Comparison of ENCODE assay signal across 10 cellular contexts in genomic region chr5:170483701-170484458, GRCh38. TPM values are rescaled to one million over a fixed set of nuclear protein-coding genes. Genes with fewer than 3 reads are reported as not detected.
DNase-seq lines count a peak whose midpoint lies in the region; ATAC-seq and TF ChIP-seq lines count a peak whose summit lies in the region.
"Had no signal": no experiment of that assay in that cellular context is flagged by ENCODE, and none has a peak within 500 bp of the region (broad histone marks: within the 10 kb centered on the region; RNA-seq: fewer than 3 reads in every experiment).

No MANE protein-coding gene starts in this region.

- H3K4me1 Mint-ChIP-seq in T-cell: peaks cover 0 to 6% (median 0%) of the 10 kb centered on the region in 3 donors
- no peaks in the 10 kb centered on the region for H3K4me1 Mint-ChIP-seq in stimulated activated naive CD8-positive, alpha-beta T cell treated with anti-CD3 and anti-CD28 coated beads, Interleukin-15, amount 100 ng/mL, for 72 hours

- no peaks in the 10 kb centered on the region for H3K36me3 Mint-ChIP-seq in T-cell

- H3K4me1 ChIP-seq in HEK293 (ENCODE audit: control insufficient read depth, insufficient read depth, low read length): no peaks in the 10 kb centered on the region; the same call in 1 of the 2 replicates

- H3K9me3 ChIP-seq in HEK293 (ENCODE audit: control insufficient read depth, insufficient read depth, low read depth, low read length): no peaks in the 10 kb centered on the region

- H3K4me3 ChIP-seq in HEK293 (ENCODE audit: low read depth, low read length): no peak overlapping the region
- H3K4me3 ChIP-seq: cardiac muscle cell, skin epidermis had no signal

- no peak overlapping the region for H3K27ac Mint-ChIP-seq in T-cell
- H3K27ac Mint-ChIP-seq in stimulated activated naive CD8-positive, alpha-beta T cell treated with anti-CD3 and anti-CD28 coated beads, Interleukin-15, amount 100 ng/mL, for 72 hours: no peak overlapping the region

- H3K4me3 Mint-ChIP-seq in T-cell: no peak overlapping the region
- H3K4me3 Mint-ChIP-seq in stimulated activated naive CD8-positive, alpha-beta T cell treated with anti-CD3 and anti-CD28 coated beads, Interleukin-15, amount 100 ng/mL, for 72 hours: no peak overlapping the region

- H3K27ac ChIP-seq in HEK293 (ENCODE audit: extremely low read depth, low read depth, low read length): no peak overlapping the region
- H3K27ac ChIP-seq: cardiac muscle cell, skin epidermis had no signal

- ATAC-seq in HG03097 (IDR thresholded peaks at IDR 0.05; ENCODE audit: low FRiP score, unreplicated experiment): no peak
- ATAC-seq in T-cell (replicated peaks in 1 of 4): no peak
- ATAC-seq in stimulated activated naive CD8-positive, alpha-beta T cell treated with anti-CD3 and anti-CD28 coated beads, Interleukin-15, amount 100 ng/mL, for 72 hours: no peak

- peak; percentile 59 for DNase-seq in DMS79 (lab: John Stamatoyannopoulos, UW)
- DNase-seq in SW480 (ENCODE audit: low spot score): peak; percentile 94
- peak; percentile 86 for DNase-seq in islet precursor cell
- no peak for DNase-seq in T-cell
- no peak for DNase-seq in stimulated activated naive CD8-positive, alpha-beta T cell treated with anti-CD3 and anti-CD28 coated beads, Interleukin-15, amount 100 ng/mL, for 72 hours
- no peak for DNase-seq in SW 1271 (lab: John Stamatoyannopoulos, UW)

- peaks cover 11 to 16% of the 10 kb centered on the region in 2 donors for H3K27me3 Mint-ChIP-seq in T-cell
- peaks cover 8% of the 10 kb centered on the region for H3K27me3 Mint-ChIP-seq in stimulated activated naive CD8-positive, alpha-beta T cell treated with anti-CD3 and anti-CD28 coated beads, Interleukin-15, amount 100 ng/mL, for 72 hours

- 0 out of 2 replicates have a peak, but pooled peaks have one; percentile 11 for TF ChIP-seq CTCF in HEK293 (tag by site-specific recombination; IDR thresholded peaks at IDR 0.05)

- H3K9me3 Mint-ChIP-seq in T-cell: no peaks in the 10 kb centered on the region
- H3K9me3 Mint-ChIP-seq in stimulated activated naive CD8-positive, alpha-beta T cell treated with anti-CD3 and anti-CD28 coated beads, Interleukin-15, amount 100 ng/mL, for 72 hours: no peaks in the 10 kb centered on the region

- H3K36me3 ChIP-seq in HEK293 (ENCODE audit: control insufficient read depth in 2 of 2, insufficient read depth in 1 of 2, low read length in 2 of 2): no peaks in the 10 kb centered on the region
- H3K36me3 ChIP-seq: cardiac muscle cell had no signal

- POLR2A ChIA-PET in HEK293 (lab: Yijun Ruan, JAX) (no interaction called here), T-cell (lab: Charles Lee) (no interaction called here)

- CTCF ChIA-PET in HEK293 (lab: Yijun Ruan, JAX): interaction anchor here (0.6 kb wide), 1 partner anchor 33 kb away, joined by 3 read pairs; no protein-coding TSS in a partner anchor
- CTCF ChIA-PET in T-cell (lab: Charles Lee): no interaction called here

TF ChIP-seq in HEK293, 187 proteins besides CTCF, POLR2A, EP300 and RAD21 (continues in another document):
- no peak for TF ChIP-seq ZNF16 (tag by site-specific recombination; IDR thresholded peaks at IDR 0.05; ENCODE audit: low read depth)
- TF ChIP-seq, protein P1, sequence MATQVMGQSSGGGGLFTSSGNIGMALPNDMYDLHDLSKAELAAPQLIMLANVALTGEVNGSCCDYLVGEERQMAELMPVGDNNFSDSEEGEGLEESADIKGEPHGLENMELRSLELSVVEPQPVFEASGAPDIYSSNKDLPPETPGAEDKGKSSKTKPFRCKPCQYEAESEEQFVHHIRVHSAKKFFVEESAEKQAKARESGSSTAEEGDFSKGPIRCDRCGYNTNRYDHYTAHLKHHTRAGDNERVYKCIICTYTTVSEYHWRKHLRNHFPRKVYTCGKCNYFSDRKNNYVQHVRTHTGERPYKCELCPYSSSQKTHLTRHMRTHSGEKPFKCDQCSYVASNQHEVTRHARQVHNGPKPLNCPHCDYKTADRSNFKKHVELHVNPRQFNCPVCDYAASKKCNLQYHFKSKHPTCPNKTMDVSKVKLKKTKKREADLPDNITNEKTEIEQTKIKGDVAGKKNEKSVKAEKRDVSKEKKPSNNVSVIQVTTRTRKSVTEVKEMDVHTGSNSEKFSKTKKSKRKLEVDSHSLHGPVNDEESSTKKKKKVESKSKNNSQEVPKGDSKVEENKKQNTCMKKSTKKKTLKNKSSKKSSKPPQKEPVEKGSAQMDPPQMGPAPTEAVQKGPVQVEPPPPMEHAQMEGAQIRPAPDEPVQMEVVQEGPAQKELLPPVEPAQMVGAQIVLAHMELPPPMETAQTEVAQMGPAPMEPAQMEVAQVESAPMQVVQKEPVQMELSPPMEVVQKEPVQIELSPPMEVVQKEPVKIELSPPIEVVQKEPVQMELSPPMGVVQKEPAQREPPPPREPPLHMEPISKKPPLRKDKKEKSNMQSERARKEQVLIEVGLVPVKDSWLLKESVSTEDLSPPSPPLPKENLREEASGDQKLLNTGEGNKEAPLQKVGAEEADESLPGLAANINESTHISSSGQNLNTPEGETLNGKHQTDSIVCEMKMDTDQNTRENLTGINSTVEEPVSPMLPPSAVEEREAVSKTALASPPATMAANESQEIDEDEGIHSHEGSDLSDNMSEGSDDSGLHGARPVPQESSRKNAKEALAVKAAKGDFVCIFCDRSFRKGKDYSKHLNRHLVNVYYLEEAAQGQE (tag by site-specific recombination; IDR thresholded peaks at IDR 0.05): no peak
- no peak for TF ChIP-seq ZBTB7A (tag by site-specific recombination; IDR thresholded peaks at IDR 0.05; ENCODE audit: low read depth)
- TF ChIP-seq ZBTB49 (tag by site-specific recombination; IDR thresholded peaks at IDR 0.05; ENCODE audit: low read depth): no peak
- peak; percentile 46; the same call in 1 of the 2 replicates for TF ChIP-seq SP7 (tag by site-specific recombination; IDR thresholded peaks at IDR 0.05)
- TF ChIP-seq, protein P2, sequence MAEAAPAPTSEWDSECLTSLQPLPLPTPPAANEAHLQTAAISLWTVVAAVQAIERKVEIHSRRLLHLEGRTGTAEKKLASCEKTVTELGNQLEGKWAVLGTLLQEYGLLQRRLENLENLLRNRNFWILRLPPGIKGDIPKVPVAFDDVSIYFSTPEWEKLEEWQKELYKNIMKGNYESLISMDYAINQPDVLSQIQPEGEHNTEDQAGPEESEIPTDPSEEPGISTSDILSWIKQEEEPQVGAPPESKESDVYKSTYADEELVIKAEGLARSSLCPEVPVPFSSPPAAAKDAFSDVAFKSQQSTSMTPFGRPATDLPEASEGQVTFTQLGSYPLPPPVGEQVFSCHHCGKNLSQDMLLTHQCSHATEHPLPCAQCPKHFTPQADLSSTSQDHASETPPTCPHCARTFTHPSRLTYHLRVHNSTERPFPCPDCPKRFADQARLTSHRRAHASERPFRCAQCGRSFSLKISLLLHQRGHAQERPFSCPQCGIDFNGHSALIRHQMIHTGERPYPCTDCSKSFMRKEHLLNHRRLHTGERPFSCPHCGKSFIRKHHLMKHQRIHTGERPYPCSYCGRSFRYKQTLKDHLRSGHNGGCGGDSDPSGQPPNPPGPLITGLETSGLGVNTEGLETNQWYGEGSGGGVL (tag by site-specific recombination; IDR thresholded peaks at IDR 0.05): no peak
- TF ChIP-seq ZNF776 (tag by site-specific recombination; IDR thresholded peaks at IDR 0.05; ENCODE audit: borderline replicate concordance): no peak
- TF ChIP-seq ZNF394 (tag by site-specific recombination; IDR thresholded peaks at IDR 0.05; ENCODE audit: borderline replicate concordance): no peak
- TF ChIP-seq IKZF3 (tag by site-specific recombination; IDR thresholded peaks at IDR 0.05): no peak
- TF ChIP-seq ZNF10 (tag by site-specific recombination; IDR thresholded peaks at IDR 0.05): peak; percentile 69
- no peak for TF ChIP-seq ZNF138 (tag by site-specific recombination; IDR thresholded peaks at IDR 0.05; ENCODE audit: borderline replicate concordance)
- no peak for TF ChIP-seq ZNF311 (tag by site-specific recombination; IDR thresholded peaks at IDR 0.05; ENCODE audit: borderline replicate concordance)
- no peak for TF ChIP-seq ZNF792 (tag by site-specific recombination; IDR thresholded peaks at IDR 0.05)
- no peak for TF ChIP-seq YY1 (tag by site-specific recombination; IDR thresholded peaks at IDR 0.05)
- TF ChIP-seq, protein P3, sequence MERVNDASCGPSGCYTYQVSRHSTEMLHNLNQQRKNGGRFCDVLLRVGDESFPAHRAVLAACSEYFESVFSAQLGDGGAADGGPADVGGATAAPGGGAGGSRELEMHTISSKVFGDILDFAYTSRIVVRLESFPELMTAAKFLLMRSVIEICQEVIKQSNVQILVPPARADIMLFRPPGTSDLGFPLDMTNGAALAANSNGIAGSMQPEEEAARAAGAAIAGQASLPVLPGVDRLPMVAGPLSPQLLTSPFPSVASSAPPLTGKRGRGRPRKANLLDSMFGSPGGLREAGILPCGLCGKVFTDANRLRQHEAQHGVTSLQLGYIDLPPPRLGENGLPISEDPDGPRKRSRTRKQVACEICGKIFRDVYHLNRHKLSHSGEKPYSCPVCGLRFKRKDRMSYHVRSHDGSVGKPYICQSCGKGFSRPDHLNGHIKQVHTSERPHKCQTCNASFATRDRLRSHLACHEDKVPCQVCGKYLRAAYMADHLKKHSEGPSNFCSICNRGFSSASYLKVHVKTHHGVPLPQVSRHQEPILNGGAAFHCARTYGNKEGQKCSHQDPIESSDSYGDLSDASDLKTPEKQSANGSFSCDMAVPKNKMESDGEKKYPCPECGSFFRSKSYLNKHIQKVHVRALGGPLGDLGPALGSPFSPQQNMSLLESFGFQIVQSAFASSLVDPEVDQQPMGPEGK (tag by site-specific recombination; IDR thresholded peaks at IDR 0.05): peak; percentile 43; the same call in 1 of the 2 replicates

RNA-seq across cellular contexts. Expression of gene KCNIP1, which starts 19.9 kb away (rescaled TPM):
- not detected for total RNA-seq in T-cell

Comparison
In these comparisons a context has a peak if more than half of its experiments do, and no peak if none do; other contexts are left out.
1. DNase-seq: peak in DMS79 (single experiment), SW480 (single experiment) and islet precursor cell (single experiment); none in T-cell (0 of 34), stimulated activated naive CD8-positive, alpha-beta T cell treated with anti-CD3 and anti-CD28 coated beads, Interleukin-15, amount 100 ng/mL, for 72 hours (0 of 2) and SW 1271 (0 of 2).